Comparison of ENCODE assay signal across 15 cellular contexts in genomic region chr4:11259837-11260236, GRCh38.
"Had no signal": no experiment of that assay in that cellular context is flagged by ENCODE, and none has a peak within 500 bp of the region (broad histone marks: within the 10 kb centered on the region; RNA-seq: fewer than 3 reads in every experiment).

No MANE protein-coding gene starts in this region.

- FAIRE-seq: bronchial epithelial cell, kidney, pancreas had no signal

- DNase-seq: activated CD4-positive, alpha-beta memory T cell treated with anti-CD3 and anti-CD28 coated beads for 36 hours; activated CD8-positive, alpha-beta memory T cell treated with anti-CD3 and anti-CD28 coated beads, Interleukin-2, amount 10 ng/mL, durations not matched to agents 7 days and 5 days; activated naive CD4-positive, alpha-beta T cell treated with anti-CD3 and anti-CD28 coated beads for 36 hours; activated naive CD8-positive, alpha-beta T cell treated with anti-CD3 and anti-CD28 coated beads, Interleukin-2, amount 50 U/mL, for 24 hours; activated T-cell treated with anti-CD3 and anti-CD28 coated beads, Interleukin-2, amount 50 U/mL, for 1 hour; hippocampal formation; kidney; left ventricle myocardium inferior; naive thymus-derived CD8-positive, alpha-beta T cell; pancreas; stimulated activated naive CD8-positive, alpha-beta T cell treated with anti-CD3 and anti-CD28 coated beads, Interleukin-15, amount 100 ng/mL, for 72 hours; WERI-Rb-1 had no signal

- ATAC-seq: activated CD8-positive, alpha-beta memory T cell treated with anti-CD3 and anti-CD28 coated beads, Interleukin-2, amount 10 ng/mL, durations not matched to agents 7 days and 5 days; activated naive CD8-positive, alpha-beta T cell treated with anti-CD3 and anti-CD28 coated beads, Interleukin-2, amount 50 U/mL, for 24 hours; esophagus mucosa; naive thymus-derived CD8-positive, alpha-beta T cell; pancreas; sciatic nerve; stimulated activated naive CD8-positive, alpha-beta T cell treated with anti-CD3 and anti-CD28 coated beads, Interleukin-15, amount 100 ng/mL, for 72 hours had no signal
